In genomic region chr19:7119582-7119981, GRCh38 we compare ENCODE assay signal across 2 cellular contexts.
TF ChIP-seq lines count a peak whose summit lies in the region.

No MANE protein-coding gene starts in this region.

TF ChIP-seq in GM12891, 5 proteins besides CTCF, POLR2A, EP300 and RAD21:
- TF ChIP-seq PAX5 (IDR thresholded peaks at IDR 0.05; ENCODE audit: insufficient read depth, low read length, severe bottlenecking) (no peak), SPI1 (IDR thresholded peaks at IDR 0.05; ENCODE audit: low read depth, low read length) (no peak), TAF1 (IDR thresholded peaks at IDR 0.05; ENCODE audit: low read depth, low read length) (no peak), POU2F2 (IDR thresholded peaks at IDR 0.05; ENCODE audit: low read depth, low read length) (no peak), POLR2AphosphoS5 (IDR thresholded peaks at IDR 0.05; ENCODE audit: low read depth, low read length) (no peak)
TF ChIP-seq in GM12891: peak in this region for 0.

TF ChIP-seq in IMR-90, 13 proteins besides CTCF, POLR2A, EP300 and RAD21:
- TF ChIP-seq MAZ (IDR thresholded peaks at IDR 0.05; ENCODE audit: borderline replicate concordance, low read depth, low read length) (no peak), RCOR1 (IDR thresholded peaks at IDR 0.05; ENCODE audit: insufficient replicate concordance, low read length) (no peak), BHLHE40 (IDR thresholded peaks at IDR 0.05; ENCODE audit: low read depth, low read length) (no peak), CEBPB (IDR thresholded peaks at IDR 0.05; ENCODE audit: low read depth, low read length) (no peak), USF2 (IDR thresholded peaks at IDR 0.05; ENCODE audit: low read depth, low read length) (no peak), MAFK (IDR thresholded peaks at IDR 0.05; ENCODE audit: low read depth, low read length) (no peak), FOS (IDR thresholded peaks at IDR 0.05; ENCODE audit: low read depth, low read length) (no peak), RFX5 (IDR thresholded peaks at IDR 0.05; ENCODE audit: low read depth, low read length) (no peak), SMC3 (IDR thresholded peaks at IDR 0.05; ENCODE audit: low read depth, low read length) (no peak), CHD1 (IDR thresholded peaks at IDR 0.05; ENCODE audit: low read depth, low read length) (no peak), MXI1 (IDR thresholded peaks at IDR 0.05; ENCODE audit: borderline replicate concordance, low read depth, low read length) (no peak), ELK1 (IDR thresholded peaks at IDR 0.05; ENCODE audit: borderline replicate concordance, low read depth, low read length) (no peak)
